ENCODE assay signal across 20 cellular contexts in genomic region chr3:158085358-158085757, GRCh38. TPM values are rescaled to one million over a fixed set of nuclear protein-coding genes. Genes with fewer than 3 reads are reported as not detected.
"Had no signal": no experiment of that assay in that cellular context is flagged by ENCODE, and none has a peak within 500 bp of the region (broad histone marks: within the 10 kb centered on the region; RNA-seq: fewer than 3 reads in every experiment).

No MANE protein-coding gene starts in this region.

- H3K9ac ChIP-seq: KMS-11 had no signal

- H3K9me3 ChIP-seq: Peyer's patch had no signal

- H3K36me3 ChIP-seq: Peyer's patch had no signal

- H3K4me2 ChIP-seq: KMS-11 had no signal

- DNase-seq: activated CD4-positive, alpha-beta T cell treated with anti-CD3 and anti-CD28 coated beads for 4 hours; activated CD8-positive, alpha-beta memory T cell treated with anti-CD3 and anti-CD28 coated beads, Interleukin-2, amount 50 U/mL, for 48 hours; activated CD8-positive, alpha-beta T cell treated with anti-CD3 and anti-CD28 coated beads for 36 hours; activated naive CD4-positive, alpha-beta T cell; activated T-cell treated with anti-CD3 and anti-CD28 coated beads, Interleukin-2, amount 50 U/mL, for 1 hour; aorta; IMR-90; NCI-H1092 treated with DMSO at 0.1 percent for 48 hours; NCI-H1417 treated with DMSO at 0.1 percent for 48 hours; NCI-H187; NCI-H2081 treated with DMSO at 0.1 percent for 48 hours; NCI-H345; NCI-H510A; NCI-H526 treated with DMSO at 0.1 percent for 48 hours; NCI-H82; OCI-M1; Peyer's patch; SHP77 treated with DMSO at 0.1 percent for 48 hours had no signal

- H3K4me1 ChIP-seq: Peyer's patch had no signal

- ATAC-seq: activated CD4-positive, CD25-positive, alpha-beta regulatory T cell treated with anti-CD3 and anti-CD28 coated beads, Interleukin-2, amount 50 U/mL, for 24 hours; activated CD8-positive, alpha-beta T cell treated with anti-CD3 and anti-CD28 coated beads for 36 hours had no signal

- H3K27ac ChIP-seq: KMS-11, Peyer's patch had no signal

- H3K4me3 ChIP-seq: Peyer's patch had no signal

- H3K27me3 ChIP-seq: Peyer's patch had no signal

RNA-seq across cellular contexts. Expression of gene SHOX2, which starts 20.9 kb away (rescaled TPM):
- total RNA-seq: activated CD8-positive, alpha-beta T cell treated with anti-CD3 and anti-CD28 coated beads for 36 hours; Peyer's patch had no signal
